8 cellular contexts compared by ENCODE assay signal in the genomic region with DNA sequence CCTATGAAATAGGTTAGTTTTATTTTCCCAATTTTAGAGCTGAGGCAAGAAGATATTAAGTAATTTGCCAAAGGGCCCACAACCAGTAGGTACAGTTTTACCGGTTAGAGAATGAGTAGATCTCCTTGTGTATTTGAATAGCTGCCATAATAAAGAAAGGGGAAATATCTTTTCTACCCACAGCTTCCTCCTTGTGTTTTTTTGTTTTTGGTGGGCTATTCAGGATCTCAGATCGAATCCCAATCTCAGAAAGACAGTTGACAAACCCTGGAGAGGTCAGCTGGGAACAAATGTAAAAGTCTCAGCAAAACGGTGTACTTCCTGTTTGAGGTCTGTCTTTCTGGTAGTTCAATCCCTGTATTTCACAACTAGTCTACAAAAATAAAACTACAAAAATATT. TPM values are rescaled to one million over a fixed set of nuclear protein-coding genes. Genes with fewer than 3 reads are reported as not detected.
DNase-seq lines count a peak whose midpoint lies in the region; ATAC-seq and TF ChIP-seq lines count a peak whose summit lies in the region.

No MANE protein-coding gene starts in this region.

- H3K4me1 Mint-ChIP-seq in stimulated activated naive CD8-positive, alpha-beta T cell treated with anti-CD3 and anti-CD28 coated beads, Interleukin-15, Interleukin-2, amounts not matched to agents 100 ng/mL and 50 ng/mL, for 24 hours (ENCODE audit: low read depth), result peaks cover 21% of the 10 kb centered on the region
- H3K4me1 Mint-ChIP-seq in stimulated activated naive CD8-positive, alpha-beta T cell treated with anti-CD3 and anti-CD28 coated beads, Interleukin-15, amount 100 ng/mL, for 72 hours, result peaks cover 14% of the 10 kb centered on the region

- no peak for TF ChIP-seq POLR2A in heart left ventricle (IDR thresholded peaks at IDR 0.05)

- H3K9me3 ChIP-seq in heart left ventricle, result no peaks in the 10 kb centered on the region
- no peaks in the 10 kb centered on the region for H3K9me3 ChIP-seq in effector memory CD4-positive, alpha-beta T cell (ENCODE audit: control insufficient read depth, low read length)

- H3K27me3 Mint-ChIP-seq in stimulated activated naive CD8-positive, alpha-beta T cell treated with anti-CD3 and anti-CD28 coated beads, Interleukin-15, Interleukin-2, amounts not matched to agents 100 ng/mL and 50 ng/mL, for 24 hours, result no peaks in the 10 kb centered on the region
- H3K27me3 Mint-ChIP-seq in stimulated activated naive CD8-positive, alpha-beta T cell treated with anti-CD3 and anti-CD28 coated beads, Interleukin-15, amount 100 ng/mL, for 72 hours, result no peaks in the 10 kb centered on the region

- no peak for ATAC-seq in stimulated activated naive CD8-positive, alpha-beta T cell treated with anti-CD3 and anti-CD28 coated beads, Interleukin-15, amount 100 ng/mL, for 72 hours
- ATAC-seq in heart left ventricle, result peak in 1 of 4 donors; percentile 58
- ATAC-seq in GM19035 (IDR thresholded peaks at IDR 0.05; ENCODE audit: unreplicated experiment), result no peak

- peaks cover 0 to 3% (median 0%) of the 10 kb centered on the region in 9 donors for H3K36me3 ChIP-seq in heart left ventricle
- H3K36me3 ChIP-seq in effector memory CD4-positive, alpha-beta T cell (ENCODE audit: control insufficient read depth, insufficient read depth, low read length), result no peaks in the 10 kb centered on the region

- peak overlapping the region in 7 of 12 donors; percentile 4 to 79 (median 18) for H3K27ac ChIP-seq in heart left ventricle
- H3K27ac ChIP-seq in effector memory CD4-positive, alpha-beta T cell (ENCODE audit: insufficient read depth, low read length, poor library complexity, severe bottlenecking), result no peak overlapping the region

- no peak for TF ChIP-seq CTCF in heart left ventricle (IDR thresholded peaks at IDR 0.05)

- H3K36me3 Mint-ChIP-seq in stimulated activated naive CD8-positive, alpha-beta T cell treated with anti-CD3 and anti-CD28 coated beads, Interleukin-15, Interleukin-2, amounts not matched to agents 100 ng/mL and 50 ng/mL, for 24 hours (ENCODE audit: low read depth), result peaks cover 5% of the 10 kb centered on the region

- no peak for DNase-seq in stimulated activated naive CD8-positive, alpha-beta T cell treated with anti-CD3 and anti-CD28 coated beads, Interleukin-15, amount 100 ng/mL, for 72 hours
- DNase-seq in NOMO-1 treated with DMSO at 0.1 percent for 48 hours (lab: John Stamatoyannopoulos, UW; ENCODE audit: unreplicated experiment) (peak; percentile 79), heart left ventricle (no peak), SKM-1 (lab: John Stamatoyannopoulos, UW; ENCODE audit: unreplicated experiment) (no peak), GDM1 (lab: John Stamatoyannopoulos, UW) (no peak)
- DNase-seq in effector memory CD4-positive, alpha-beta T cell, result no peak

- peak overlapping the region; percentile 13 for H3K27ac Mint-ChIP-seq in stimulated activated naive CD8-positive, alpha-beta T cell treated with anti-CD3 and anti-CD28 coated beads, Interleukin-15, Interleukin-2, amounts not matched to agents 100 ng/mL and 50 ng/mL, for 24 hours
- H3K27ac Mint-ChIP-seq in stimulated activated naive CD8-positive, alpha-beta T cell treated with anti-CD3 and anti-CD28 coated beads, Interleukin-15, amount 100 ng/mL, for 72 hours, result peak overlapping the region in 1 of 2 donors; percentile 81

- intact Hi-C loops in heart left ventricle (cut with DNase I), result no loop called here

- H3K4me1 ChIP-seq in heart left ventricle, result peaks cover 0 to 38% (median 8%) of the 10 kb centered on the region in 12 donors
- H3K4me1 ChIP-seq in effector memory CD4-positive, alpha-beta T cell (ENCODE audit: control insufficient read depth, insufficient read depth, low read length, poor library complexity, severe bottlenecking), result peaks cover 5% of the 10 kb centered on the region

- 40 to 52% (median 48%) methylated on average over 3 of the region's 3 CpGs for WGBS in heart left ventricle, 4 donors

- H3K9me3 Mint-ChIP-seq in stimulated activated naive CD8-positive, alpha-beta T cell treated with anti-CD3 and anti-CD28 coated beads, Interleukin-15, Interleukin-2, amounts not matched to agents 100 ng/mL and 50 ng/mL, for 24 hours, result no peaks in the 10 kb centered on the region
- no peaks in the 10 kb centered on the region for H3K9me3 Mint-ChIP-seq in stimulated activated naive CD8-positive, alpha-beta T cell treated with anti-CD3 and anti-CD28 coated beads, Interleukin-15, amount 100 ng/mL, for 72 hours

- H3K4me3 Mint-ChIP-seq in stimulated activated naive CD8-positive, alpha-beta T cell treated with anti-CD3 and anti-CD28 coated beads, Interleukin-15, Interleukin-2, amounts not matched to agents 100 ng/mL and 50 ng/mL, for 24 hours, result peak overlapping the region; percentile 35
- H3K4me3 Mint-ChIP-seq in stimulated activated naive CD8-positive, alpha-beta T cell treated with anti-CD3 and anti-CD28 coated beads, Interleukin-15, amount 100 ng/mL, for 72 hours, result no peak overlapping the region

- no peaks in the 10 kb centered on the region for H3K27me3 ChIP-seq in heart left ventricle
- H3K27me3 ChIP-seq in effector memory CD4-positive, alpha-beta T cell (replicated peaks; ENCODE audit: control insufficient read depth, insufficient read depth, low read length, poor library complexity, severe bottlenecking), result no peaks in the 10 kb centered on the region

- H3K4me3 ChIP-seq in heart left ventricle, result peak overlapping the region in 1 of 12 donors; percentile 22
- H3K4me3 ChIP-seq in effector memory CD4-positive, alpha-beta T cell (ENCODE audit: insufficient read depth, low read depth, low read length, poor library complexity, severe bottlenecking), result no peak overlapping the region

RNA-seq across cellular contexts. Expression of a gene that starts 11.8 kb away (rescaled TPM):
- 10 to 100 TPM in 6 of 9 donors, 1 to 10 TPM in 3; 7.9 to 18.2 (median 10.7) TPM for total RNA-seq in heart left ventricle
- polyA plus RNA-seq in heart left ventricle, result 10 to 100 TPM in 1 of 2 donors, 1 to 10 TPM in 1; 4.2 to 22.3 TPM

RNA-seq across cellular contexts. Expression of a gene that starts 12.1 kb away (rescaled TPM):
- 10 to 100 TPM; 15.8 to 45.5 (median 18.7) TPM for total RNA-seq in heart left ventricle
- polyA plus RNA-seq in heart left ventricle, result 10 to 100 TPM in 1 of 2 donors, 1 to 10 TPM in 1; 9.9 to 16.1 TPM

RNA-seq across cellular contexts. Expression of a gene that starts 42.2 kb away (rescaled TPM):
- 10 to 100 TPM; 22.3 to 39.4 (median 34.4) TPM for total RNA-seq in heart left ventricle
- polyA plus RNA-seq in heart left ventricle, result 10 to 100 TPM; 44.9 to 46.0 TPM

RNA-seq across cellular contexts. Expression of a gene that starts 42.3 kb away (rescaled TPM):
- 10 to 100 TPM; 10.4 to 15.0 (median 13.8) TPM for total RNA-seq in heart left ventricle
- polyA plus RNA-seq in heart left ventricle, result 10 to 100 TPM in 1 of 2 donors, 1 to 10 TPM in 1; 5.1 to 24.6 TPM
